2 cellular contexts compared by ENCODE assay signal in genomic region chr14:91897121-91897701, GRCh38.
TF ChIP-seq lines count a peak whose summit lies in the region.

No MANE protein-coding gene starts in this region.

TF ChIP-seq in IMR-90, 13 proteins besides CTCF, POLR2A, EP300 and RAD21 (continued from another document):
- TF ChIP-seq CEBPB (IDR thresholded peaks at IDR 0.05; ENCODE audit: low read depth, low read length) (peak; percentile 91), RFX5 (IDR thresholded peaks at IDR 0.05; ENCODE audit: low read depth, low read length) (no peak)
TF ChIP-seq in IMR-90: peak in this region for 2.

TF ChIP-seq in liver, 16 proteins besides CTCF, POLR2A, EP300 and RAD21:
- TF ChIP-seq ATF3 (IDR thresholded peaks at IDR 0.05) (no peak), HNF4G (IDR thresholded peaks at IDR 0.05) (peak; percentile 26), JUND (IDR thresholded peaks at IDR 0.05) (peak in 1 of 2 donors; percentile 60), GABPA (IDR thresholded peaks at IDR 0.05 in 1 of 2, conservative IDR thresholded peaks at IDR 0.05 in 1 of 2) (no peak), NR2F2 (IDR thresholded peaks at IDR 0.05) (peak; percentile 50), TAF1 (conservative IDR thresholded peaks at IDR 0.05) (no peak), MAX (IDR thresholded peaks at IDR 0.05) (peak; percentile 94), ZBTB33 (IDR thresholded peaks at IDR 0.05) (peak; percentile 37), YY1 (IDR thresholded peaks at IDR 0.05) (peak; percentile 69), EGR1 (IDR thresholded peaks at IDR 0.05; ENCODE audit: low read depth in 2 of 2) (peak in 1 of 2 donors; percentile 56), FOXA1 (IDR thresholded peaks at IDR 0.05) (peak; percentile 43), SP1 (IDR thresholded peaks at IDR 0.05) (peak; percentile 76), RXRA (IDR thresholded peaks at IDR 0.05) (peak; percentile 61 to 93), REST (IDR thresholded peaks at IDR 0.05) (peak; percentile 65), HNF4A (conservative IDR thresholded peaks at IDR 0.05) (peak; percentile 79 to 95), FOXA2 (IDR thresholded peaks at IDR 0.05) (peak; percentile 59)
TF ChIP-seq in liver: peak in this region for 13.
